ENCODE assay signal across 1 cellular context in the genomic region with DNA sequence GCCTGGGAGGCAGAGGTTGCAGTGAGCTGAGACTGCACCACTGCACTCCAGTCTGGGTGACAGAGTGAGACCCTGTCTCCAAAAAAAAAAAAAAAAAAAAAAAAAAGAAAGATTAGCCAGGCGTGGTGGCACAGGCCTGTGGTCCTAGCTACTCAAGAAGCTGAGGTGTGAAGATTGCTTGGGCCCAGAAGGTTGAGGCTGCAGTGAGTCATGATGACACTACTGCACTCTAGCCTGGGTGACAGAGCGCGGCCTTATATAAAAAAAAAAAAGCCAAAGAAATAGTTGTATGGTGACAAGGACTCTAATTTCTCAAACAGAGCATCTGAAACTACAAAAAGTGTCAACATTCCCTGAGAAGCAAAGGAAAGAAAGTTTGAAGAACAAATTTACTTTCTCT.
A peak's percentile ranks its signal among the peaks of the same experiment; 100 is the strongest.
TF ChIP-seq lines count a peak whose summit lies in the region.

No MANE protein-coding gene starts in this region.

TF ChIP-seq in K562, 482 proteins besides CTCF, POLR2A, EP300 and RAD21:
- TF ChIP-seq JUND (IDR thresholded peaks at IDR 0.05; ENCODE audit: borderline replicate concordance, low read depth, low read length) (no peak), JUND (tag; IDR thresholded peaks at IDR 0.05; ENCODE audit: borderline replicate concordance, low read depth, low read length) (no peak), L3MBTL2 (IDR thresholded peaks at IDR 0.05) (peak; percentile 22; the same call in 1 of the 2 replicates), FOXO4 (CRISPR knock-in tag; IDR thresholded peaks at IDR 0.05) (no peak), ZNF274 (IDR thresholded peaks at IDR 0.05; ENCODE audit: borderline replicate concordance, low read depth, low read length) (no peak), FOSL1 (tag; conservative IDR thresholded peaks at IDR 0.05) (peak; percentile 64), HNRNPH1 (optimal IDR thresholded peaks at IDR 0.05; ENCODE audit: low read depth, low read length) (no peak), ZNF644 (tag; IDR thresholded peaks at IDR 0.05; ENCODE audit: low read depth) (no peak), CREM (IDR thresholded peaks at IDR 0.05; ENCODE audit: low read depth) (no peak), SMARCA5 (IDR thresholded peaks at IDR 0.05) (no peak)
- TF ChIP-seq, protein P1, sequence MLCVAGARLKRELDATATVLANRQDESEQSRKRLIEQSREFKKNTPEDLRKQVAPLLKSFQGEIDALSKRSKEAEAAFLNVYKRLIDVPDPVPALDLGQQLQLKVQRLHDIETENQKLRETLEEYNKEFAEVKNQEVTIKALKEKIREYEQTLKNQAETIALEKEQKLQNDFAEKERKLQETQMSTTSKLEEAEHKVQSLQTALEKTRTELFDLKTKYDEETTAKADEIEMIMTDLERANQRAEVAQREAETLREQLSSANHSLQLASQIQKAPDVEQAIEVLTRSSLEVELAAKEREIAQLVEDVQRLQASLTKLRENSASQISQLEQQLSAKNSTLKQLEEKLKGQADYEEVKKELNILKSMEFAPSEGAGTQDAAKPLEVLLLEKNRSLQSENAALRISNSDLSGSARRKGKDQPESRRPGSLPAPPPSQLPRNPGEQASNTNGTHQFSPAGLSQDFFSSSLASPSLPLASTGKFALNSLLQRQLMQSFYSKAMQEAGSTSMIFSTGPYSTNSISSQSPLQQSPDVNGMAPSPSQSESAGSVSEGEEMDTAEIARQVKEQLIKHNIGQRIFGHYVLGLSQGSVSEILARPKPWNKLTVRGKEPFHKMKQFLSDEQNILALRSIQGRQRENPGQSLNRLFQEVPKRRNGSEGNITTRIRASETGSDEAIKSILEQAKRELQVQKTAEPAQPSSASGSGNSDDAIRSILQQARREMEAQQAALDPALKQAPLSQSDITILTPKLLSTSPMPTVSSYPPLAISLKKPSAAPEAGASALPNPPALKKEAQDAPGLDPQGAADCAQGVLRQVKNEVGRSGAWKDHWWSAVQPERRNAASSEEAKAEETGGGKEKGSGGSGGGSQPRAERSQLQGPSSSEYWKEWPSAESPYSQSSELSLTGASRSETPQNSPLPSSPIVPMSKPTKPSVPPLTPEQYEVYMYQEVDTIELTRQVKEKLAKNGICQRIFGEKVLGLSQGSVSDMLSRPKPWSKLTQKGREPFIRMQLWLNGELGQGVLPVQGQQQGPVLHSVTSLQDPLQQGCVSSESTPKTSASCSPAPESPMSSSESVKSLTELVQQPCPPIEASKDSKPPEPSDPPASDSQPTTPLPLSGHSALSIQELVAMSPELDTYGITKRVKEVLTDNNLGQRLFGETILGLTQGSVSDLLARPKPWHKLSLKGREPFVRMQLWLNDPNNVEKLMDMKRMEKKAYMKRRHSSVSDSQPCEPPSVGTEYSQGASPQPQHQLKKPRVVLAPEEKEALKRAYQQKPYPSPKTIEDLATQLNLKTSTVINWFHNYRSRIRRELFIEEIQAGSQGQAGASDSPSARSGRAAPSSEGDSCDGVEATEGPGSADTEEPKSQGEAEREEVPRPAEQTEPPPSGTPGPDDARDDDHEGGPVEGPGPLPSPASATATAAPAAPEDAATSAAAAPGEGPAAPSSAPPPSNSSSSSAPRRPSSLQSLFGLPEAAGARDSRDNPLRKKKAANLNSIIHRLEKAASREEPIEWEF (CRISPR knock-in tag; IDR thresholded peaks at IDR 0.05), result no peak
- TF ChIP-seq, protein P2, sequence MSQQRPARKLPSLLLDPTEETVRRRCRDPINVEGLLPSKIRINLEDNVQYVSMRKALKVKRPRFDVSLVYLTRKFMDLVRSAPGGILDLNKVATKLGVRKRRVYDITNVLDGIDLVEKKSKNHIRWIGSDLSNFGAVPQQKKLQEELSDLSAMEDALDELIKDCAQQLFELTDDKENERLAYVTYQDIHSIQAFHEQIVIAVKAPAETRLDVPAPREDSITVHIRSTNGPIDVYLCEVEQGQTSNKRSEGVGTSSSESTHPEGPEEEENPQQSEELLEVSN (IDR thresholded peaks at IDR 0.05; ENCODE audit: borderline replicate concordance in 1 of 2, extremely low read depth in 1 of 2, insufficient read depth in 1 of 2, insufficient read length in 1 of 2, low read depth in 1 of 2, low read length in 1 of 2, poor library complexity in 1 of 2, severe bottlenecking in 1 of 2), result peak in 1 of 2 experiments; percentile 9
